Comparison of ENCODE assay signal across 8 cellular contexts in genomic region chr17:72270530-72270929, GRCh38.
A peak's percentile ranks its signal among the peaks of the same experiment; 100 is the strongest.
DNase-seq lines count a peak whose midpoint lies in the region; ATAC-seq, FAIRE-seq and TF ChIP-seq lines count a peak whose summit lies in the region.
"Had no signal": no experiment of that assay in that cellular context is flagged by ENCODE, and none has a peak within 500 bp of the region (broad histone marks: within the 10 kb centered on the region; RNA-seq: fewer than 3 reads in every experiment).

No MANE protein-coding gene starts in this region.

- FAIRE-seq in HTR-8/SVneo (lab: Jason Lieb, UNC) = no peak

- intact Hi-C loops in sigmoid colon (cut with DNase I) = loop anchor here (10.0 kb wide), 1 partner anchor 56 kb away; no protein-coding TSS in a partner anchor

- H3K27me3 ChIP-seq in sigmoid colon = no peaks in the 10 kb centered on the region

- no peak for TF ChIP-seq EP300 in sigmoid colon (IDR thresholded peaks at IDR 0.05)

- H3K36me3 ChIP-seq in sigmoid colon = no peaks in the 10 kb centered on the region

- H3K9me3 Mint-ChIP-seq in activated naive CD8-positive, alpha-beta T cell treated with anti-CD3 and anti-CD28 coated beads, Interleukin-2, amount 50 U/mL, for 24 hours = peaks cover 5% of the 10 kb centered on the region

- no peaks in the 10 kb centered on the region for H3K9me3 ChIP-seq in sigmoid colon

- no peak for ATAC-seq in activated naive CD8-positive, alpha-beta T cell treated with anti-CD3 and anti-CD28 coated beads, Interleukin-2, amount 50 U/mL, for 24 hours
- no peak for ATAC-seq in HG02870 (IDR thresholded peaks at IDR 0.05; ENCODE audit: unreplicated experiment)
- ATAC-seq: T-cell had no signal

- DNase-seq in HTR-8/SVneo (ENCODE audit: insufficient read length, low spot score) (peak; percentile 59), NCI-H446 treated with DMSO at 0.1 percent for 48 hours (lab: John Stamatoyannopoulos, UW) (peak; percentile 89), fibroblast of mammary gland (ENCODE audit: low read depth) (peak; percentile 48), stromal cell of bone marrow (ENCODE audit: low read depth) (peak; percentile 84), sigmoid colon (no peak)
- no peak for DNase-seq in activated naive CD8-positive, alpha-beta T cell treated with anti-CD3 and anti-CD28 coated beads, Interleukin-2, amount 50 U/mL, for 24 hours
- DNase-seq: T-cell had no signal

- TF ChIP-seq CTCF in fibroblast of mammary gland (conservative IDR thresholded peaks at IDR 0.05; ENCODE audit: control insufficient read depth, insufficient read depth, low read depth, low read length) (no peak), sigmoid colon (IDR thresholded peaks at IDR 0.05) (no peak)

- H3K27ac Mint-ChIP-seq in activated naive CD8-positive, alpha-beta T cell treated with anti-CD3 and anti-CD28 coated beads, Interleukin-2, amount 50 U/mL, for 24 hours = no peak overlapping the region
- H3K27ac Mint-ChIP-seq: T-cell had no signal

- TF ChIP-seq POLR2A in sigmoid colon (IDR thresholded peaks at IDR 0.05) = no peak

- no peak overlapping the region for H3K4me3 ChIP-seq in fibroblast of mammary gland (ENCODE audit: control insufficient read depth, low read depth, low read length)
- no peak overlapping the region for H3K4me3 ChIP-seq in sigmoid colon

- 69% methylated on average over 5 of the region's 5 CpGs for WGBS in sigmoid colon, 2 donors

- no peak overlapping the region for H3K4me3 Mint-ChIP-seq in activated naive CD8-positive, alpha-beta T cell treated with anti-CD3 and anti-CD28 coated beads, Interleukin-2, amount 50 U/mL, for 24 hours
- H3K4me3 Mint-ChIP-seq: T-cell had no signal

- H3K36me3 Mint-ChIP-seq in activated naive CD8-positive, alpha-beta T cell treated with anti-CD3 and anti-CD28 coated beads, Interleukin-2, amount 50 U/mL, for 24 hours (ENCODE audit: low read depth) = no peaks in the 10 kb centered on the region
- H3K36me3 Mint-ChIP-seq: T-cell had no signal

- H3K27ac ChIP-seq in sigmoid colon = no peak overlapping the region

- H3K4me1 ChIP-seq in sigmoid colon = no peaks in the 10 kb centered on the region

- H3K27me3 Mint-ChIP-seq in activated naive CD8-positive, alpha-beta T cell treated with anti-CD3 and anti-CD28 coated beads, Interleukin-2, amount 50 U/mL, for 24 hours = no peaks in the 10 kb centered on the region

- H3K4me1 Mint-ChIP-seq in activated naive CD8-positive, alpha-beta T cell treated with anti-CD3 and anti-CD28 coated beads, Interleukin-2, amount 50 U/mL, for 24 hours = no peaks in the 10 kb centered on the region
- H3K4me1 Mint-ChIP-seq: T-cell had no signal

Comparison
In these comparisons a context has a peak if more than half of its experiments do, and no peak if none do; other contexts are left out.
1. DNase-seq: peak in HTR-8/SVneo (single experiment), NCI-H446 treated with DMSO at 0.1 percent for 48 hours (single experiment), fibroblast of mammary gland (single experiment) and stromal cell of bone marrow (single experiment); none in activated naive CD8-positive, alpha-beta T cell treated with anti-CD3 and anti-CD28 coated beads, Interleukin-2, amount 50 U/mL, for 24 hours (single experiment) and sigmoid colon (single experiment).